ENCODE assay signal across 16 cellular contexts in the genomic region with DNA sequence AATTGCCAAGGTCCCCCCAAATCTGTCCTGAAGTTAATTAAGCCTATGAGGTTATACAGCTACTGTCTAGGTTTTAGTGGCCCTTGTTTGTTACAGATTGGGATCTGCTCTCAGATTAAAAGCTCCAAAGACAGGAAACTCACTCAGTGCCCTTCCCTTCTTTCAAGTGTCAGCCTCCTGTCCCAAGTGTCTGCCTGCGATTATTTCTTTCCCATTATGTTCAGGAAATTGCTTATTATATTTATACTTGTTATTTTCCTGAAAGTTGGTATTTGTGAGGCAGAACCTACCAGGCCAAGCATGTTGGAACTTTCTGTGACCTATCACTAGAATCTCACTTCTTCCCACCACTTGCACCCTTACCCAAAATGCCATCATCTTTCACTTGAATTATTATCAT.
A peak's percentile ranks its signal among the peaks of the same experiment; 100 is the strongest.
DNase-seq lines count a peak whose midpoint lies in the region; ATAC-seq, FAIRE-seq and TF ChIP-seq lines count a peak whose summit lies in the region.
"Had no signal": no experiment of that assay in that cellular context is flagged by ENCODE, and none has a peak within 500 bp of the region (broad histone marks: within the 10 kb centered on the region; RNA-seq: fewer than 3 reads in every experiment).

No MANE protein-coding gene starts in this region.

- in situ Hi-C loops in mammary epithelial cell (cut with MboI; ENCODE audit: low sequenced_read_pairs in 2 of 2): no loop called here

- H3K4me3 ChIP-seq in mammary epithelial cell (replicated peaks in 1 of 3; ENCODE audit: insufficient read depth in 1 of 3, low read depth in 2 of 3, low read length in 3 of 3) (no peak overlapping the region), breast epithelium (no peak overlapping the region), astrocyte (ENCODE audit: insufficient read depth, low read depth, low read length) (no peak overlapping the region), hepatocyte (no peak overlapping the region)
- H3K4me3 ChIP-seq: GM23248 had no signal

- H3K27me3 Mint-ChIP-seq in astrocyte (ENCODE audit: low read depth, unreplicated experiment): no peaks in the 10 kb centered on the region
- H3K27me3 Mint-ChIP-seq: CD4-positive, alpha-beta T cell had no signal

- dilution Hi-C loops in mammary epithelial cell (cut with HindIII; ENCODE audit: low sequenced_read_pairs): no loop called here

- H3K9me3 ChIP-seq in mammary epithelial cell (replicated peaks; ENCODE audit: insufficient read depth, low read length) (no peaks in the 10 kb centered on the region), breast epithelium (no peaks in the 10 kb centered on the region), astrocyte (ENCODE audit: insufficient read depth, low read depth, low read length) (no peaks in the 10 kb centered on the region), hepatocyte (ENCODE audit: low read depth) (no peaks in the 10 kb centered on the region)

- H3K36me3 ChIP-seq in mammary epithelial cell (ENCODE audit: insufficient read depth, low read length) (no peaks in the 10 kb centered on the region), breast epithelium (no peaks in the 10 kb centered on the region), astrocyte (ENCODE audit: insufficient read depth, low read length) (no peaks in the 10 kb centered on the region), hepatocyte (replicated peaks; ENCODE audit: insufficient read depth, low read depth) (no peaks in the 10 kb centered on the region)

- H3K36me3 Mint-ChIP-seq in astrocyte (ENCODE audit: low read depth, unreplicated experiment): no peaks in the 10 kb centered on the region

- ATAC-seq in Right ventricle myocardium superior (ENCODE audit: poor library complexity): no peak

- peaks cover 25% of the 10 kb centered on the region for H3K4me1 Mint-ChIP-seq in astrocyte (ENCODE audit: low read depth, unreplicated experiment)
- H3K4me1 Mint-ChIP-seq: B cell had no signal

- WGBS in mammary epithelial cell (ENCODE audit: low coverage, missing lambda C conversion rate): 100% methylated on average over 1 of the region's 1 CpG
- WGBS in hepatocyte (ENCODE audit: low lambda C conversion rate, missing lambda C conversion rate): 88% methylated on average over 1 of the region's 1 CpG

- H4K20me1 ChIP-seq in mammary epithelial cell (ENCODE audit: insufficient read depth, low read length) (no peaks in the 10 kb centered on the region), astrocyte (ENCODE audit: insufficient read depth, low read length) (no peaks in the 10 kb centered on the region), hepatocyte (ENCODE audit: insufficient read depth, poor library complexity, severe bottlenecking) (no peaks in the 10 kb centered on the region)

- H3K27me3 ChIP-seq in mammary epithelial cell (ENCODE audit: insufficient read depth, low read length) (no peaks in the 10 kb centered on the region), breast epithelium (no peaks in the 10 kb centered on the region), astrocyte (ENCODE audit: insufficient read depth, low read length) (peaks cover under 1% of the 10 kb centered on the region), hepatocyte (no peaks in the 10 kb centered on the region)

- FAIRE-seq in astrocyte (lab: Jason Lieb, UNC): no peak
- FAIRE-seq: GM19239 had no signal

- intact Hi-C loops in mammary epithelial cell (cut with micrococcal nuclease): loop anchor here (2.0 kb wide), 1 partner anchor 71 kb away; no protein-coding TSS in a partner anchor
- intact Hi-C loops in breast epithelium (cut with DNase I; ENCODE audit: low total_unique reads): no loop called here
- intact Hi-C loops in Right ventricle myocardium superior (cut with DNase I): no loop called here

- no peak for DNase-seq in mammary epithelial cell
- no peak for DNase-seq in breast epithelium (ENCODE audit: low spot score in 2 of 2)
- no peak for DNase-seq in astrocyte (ENCODE audit: low read depth)
- no peak for DNase-seq in hepatocyte (ENCODE audit: low spot score)
- DNase-seq in COR-L47 (lab: John Stamatoyannopoulos, UW): no peak
- DNase-seq in NCI-H2227 (lab: John Stamatoyannopoulos, UW; ENCODE audit: unreplicated experiment): no peak
- DNase-seq in Right ventricle myocardium superior: no peak
- DNase-seq: C1 segment of cervical spinal cord; CD4-positive, alpha-beta T cell; DND-41; GDM1; KBM-7 had no signal

- no peaks in the 10 kb centered on the region for H3K9me2 ChIP-seq in hepatocyte (replicated peaks; ENCODE audit: insufficient read depth)

- CTCF ChIA-PET in mammary epithelial cell (lab: Charles Lee; ENCODE audit: low non-redundant PET): no interaction called here

- H3K27ac ChIP-seq in mammary epithelial cell (ENCODE audit: insufficient read depth, low read depth, low read length) (peak overlapping the region; percentile 46), breast epithelium (no peak overlapping the region), astrocyte (ENCODE audit: low read depth, low read length) (no peak overlapping the region), hepatocyte (peak overlapping the region; percentile 14)
- H3K27ac ChIP-seq: 22Rv1, GM23248 had no signal

- H3K9me3 Mint-ChIP-seq in astrocyte (ENCODE audit: unreplicated experiment): no peaks in the 10 kb centered on the region
- H3K9me3 Mint-ChIP-seq: CD4-positive, alpha-beta T cell had no signal

- H2AFZ ChIP-seq in mammary epithelial cell (ENCODE audit: low read depth, low read length) (peak overlapping the region; percentile 29), astrocyte (ENCODE audit: low read depth, low read length) (no peak overlapping the region), hepatocyte (no peak overlapping the region)
- H2AFZ ChIP-seq: GM23248 had no signal

- TSS peak; percentile 40 for BruUV-seq in mammary epithelial cell (replicated peaks; lab: Mats Ljungman, UMichigan)

- no peak for TF ChIP-seq POLR2A in breast epithelium (IDR thresholded peaks at IDR 0.05)

- H3K4me3 Mint-ChIP-seq in astrocyte (ENCODE audit: unreplicated experiment): no peak overlapping the region
- H3K4me3 Mint-ChIP-seq: B cell; CD4-positive, alpha-beta T cell had no signal

- no peak overlapping the region for H3K4me2 ChIP-seq in mammary epithelial cell (ENCODE audit: insufficient read depth, low read depth, low read length)
- H3K4me2 ChIP-seq in astrocyte (ENCODE audit: low read length): peak overlapping the region; percentile 50
- H3K4me2 ChIP-seq in hepatocyte: no peak overlapping the region

- H3K27ac Mint-ChIP-seq in astrocyte (ENCODE audit: unreplicated experiment): peak overlapping the region; percentile 95
- H3K27ac Mint-ChIP-seq: B cell; CD4-positive, alpha-beta T cell had no signal

- H3K9ac ChIP-seq in mammary epithelial cell (ENCODE audit: insufficient read depth, low read length) (no peak overlapping the region), astrocyte (ENCODE audit: low read length) (no peak overlapping the region)
- H3K9ac ChIP-seq: GM23248 had no signal

- TF ChIP-seq CTCF in mammary epithelial cell (conservative IDR thresholded peaks at IDR 0.05 in 1 of 2, IDR thresholded peaks at IDR 0.05 in 1 of 2; ENCODE audit: extremely low read depth in 1 of 2, insufficient read depth in 1 of 2, low read depth in 1 of 2, low read length in 2 of 2) (no peak), breast epithelium (IDR thresholded peaks at IDR 0.05) (no peak), astrocyte (IDR thresholded peaks at IDR 0.05; ENCODE audit: insufficient read depth, low read depth, low read length) (no peak), hepatocyte (IDR thresholded peaks at IDR 0.05; ENCODE audit: poor library complexity) (no peak)

- H3K4me1 ChIP-seq in mammary epithelial cell (ENCODE audit: insufficient read depth, low read length): peaks cover 43% of the 10 kb centered on the region
- no peaks in the 10 kb centered on the region for H3K4me1 ChIP-seq in breast epithelium
- H3K4me1 ChIP-seq in astrocyte (ENCODE audit: insufficient read depth, low read length): peaks cover 21% of the 10 kb centered on the region
- peaks cover 4% of the 10 kb centered on the region for H3K4me1 ChIP-seq in hepatocyte (ENCODE audit: insufficient read depth)

- H3K79me2 ChIP-seq in mammary epithelial cell (ENCODE audit: insufficient read depth, low read length): no peaks in the 10 kb centered on the region
- H3K79me2 ChIP-seq in astrocyte (ENCODE audit: insufficient read depth, low read length): no peaks in the 10 kb centered on the region
- H3K79me2 ChIP-seq in hepatocyte: no peaks in the 10 kb centered on the region

Comparison
In these comparisons a context has a peak if more than half of its experiments do, and no peak if none do; other contexts are left out.
1. H3K27ac ChIP-seq: peak in mammary epithelial cell (single experiment) and hepatocyte (single experiment); none in breast epithelium (0 of 2) and astrocyte (single experiment).